9 cellular contexts compared by ENCODE assay signal in genomic region chr20:8757146-8757545, GRCh38.
DNase-seq lines count a peak whose midpoint lies in the region; TF ChIP-seq lines count a peak whose summit lies in the region.
"Had no signal": no experiment of that assay in that cellular context is flagged by ENCODE, and none has a peak within 500 bp of the region (broad histone marks: within the 10 kb centered on the region; RNA-seq: fewer than 3 reads in every experiment).

No MANE protein-coding gene starts in this region.

- no peak overlapping the region for H3K4me3 ChIP-seq in esophagus squamous epithelium

- peak overlapping the region in 3 of 4 donors; percentile 23 to 55 (median 51) for H3K27ac ChIP-seq in esophagus squamous epithelium

- TF ChIP-seq CTCF in esophagus squamous epithelium (IDR thresholded peaks at IDR 0.05), result no peak

- no peaks in the 10 kb centered on the region for H3K36me3 ChIP-seq in esophagus squamous epithelium

- 59 to 66% methylated on average over 4 of the region's 4 CpGs for WGBS in esophagus squamous epithelium, 2 donors

- DNase-seq in NCI-H2029 (lab: John Stamatoyannopoulos, UW), result peak; percentile 35
- no peak for DNase-seq in NCI-H2029 treated with DMSO at 0.1 percent for 48 hours (lab: John Stamatoyannopoulos, UW)
- DNase-seq in NCI-H524 (lab: John Stamatoyannopoulos, UW), result peak; percentile 86 to 97
- no peak for DNase-seq in esophagus squamous epithelium (lab: John Stamatoyannopoulos, UW)
- peak; percentile 48 for DNase-seq in stromal cell of bone marrow (ENCODE audit: low read depth)
- DNase-seq in SIG-M5 (lab: John Stamatoyannopoulos, UW), result no peak
- DNase-seq in T1000 (lab: John Stamatoyannopoulos, UW), result no peak
- DNase-seq in foreskin melanocyte, result no peak
- DNase-seq: head of caudate nucleus had no signal

- no peak for TF ChIP-seq POLR2A in esophagus squamous epithelium (IDR thresholded peaks at IDR 0.05)

- intact Hi-C loops in esophagus squamous epithelium (cut with DNase I), result no loop called here

- no peaks in the 10 kb centered on the region for H3K9me3 ChIP-seq in esophagus squamous epithelium

- no peaks in the 10 kb centered on the region for H3K27me3 ChIP-seq in esophagus squamous epithelium

- peaks cover 0 to 10% (median 0%) of the 10 kb centered on the region in 3 donors for H3K4me1 ChIP-seq in esophagus squamous epithelium

Comparison
In these comparisons a context has a peak if more than half of its experiments do, and no peak if none do; other contexts are left out.
1. DNase-seq: peak in NCI-H2029 (single experiment), NCI-H524 (2 of 2) and stromal cell of bone marrow (single experiment); none in NCI-H2029 treated with DMSO at 0.1 percent for 48 hours (single experiment), esophagus squamous epithelium (single experiment), SIG-M5 (single experiment), T1000 (single experiment) and foreskin melanocyte (single experiment).